In genomic region chr1:110312188-110313121, GRCh38 we compare ENCODE assay signal across 8 cellular contexts. TPM values are rescaled to one million over a fixed set of nuclear protein-coding genes. Genes with fewer than 3 reads are reported as not detected.
DNase-seq lines count a peak whose midpoint lies in the region; ATAC-seq and TF ChIP-seq lines count a peak whose summit lies in the region.

No MANE protein-coding gene starts in this region.

- ATAC-seq in HG03025 (IDR thresholded peaks at IDR 0.05; ENCODE audit: low FRiP score, unreplicated experiment): no peak

- intact Hi-C loops in sigmoid colon (cut with DNase I): loop anchor here (1.0 to 5.0 kb wide), 3 partner anchors 105 to 150 kb away; no protein-coding TSS in a partner anchor

- no peaks in the 10 kb centered on the region for H3K36me3 ChIP-seq in sigmoid colon

- no peaks in the 10 kb centered on the region for H3K27me3 ChIP-seq in sigmoid colon

- H3K27ac ChIP-seq in sigmoid colon: no peak overlapping the region

- in situ Hi-C loops in astrocyte of the cerebellum (cut with HindIII; ENCODE audit: low sequenced_read_pairs): no loop called here

- H3K9me3 ChIP-seq in sigmoid colon: no peaks in the 10 kb centered on the region

- no peak for TF ChIP-seq EP300 in sigmoid colon (IDR thresholded peaks at IDR 0.05)

- peaks cover 0 to 10% (median 7%) of the 10 kb centered on the region in 4 donors for H3K4me1 ChIP-seq in sigmoid colon

- 34 to 45% methylated on average over 14 of the region's 14 CpGs for WGBS in sigmoid colon, 2 donors

- DNase-seq in NK-92 treated with Interleukin-12 subunit alpha and Interleukin-12 subunit beta, amount 100 ng/mL, for 24 hours (lab: John Stamatoyannopoulos, UW): peak; percentile 29
- DNase-seq in NK-92 (lab: John Stamatoyannopoulos, UW; ENCODE audit: unreplicated experiment) (no peak), NCI-H1105 treated with DMSO at 0.1 percent for 48 hours (lab: John Stamatoyannopoulos, UW) (peak; percentile 49), T-helper 9 cell (peak; percentile 60), astrocyte of the cerebellum (ENCODE audit: low read depth) (peak; percentile 42), hippocampal formation (lab: John Stamatoyannopoulos, UW) (peak; percentile 72 to 79), sigmoid colon (peak; percentile 89)

- TF ChIP-seq CTCF in astrocyte of the cerebellum (IDR thresholded peaks at IDR 0.05; ENCODE audit: low read depth, low read length, missing control alignments) (peak; percentile 93), sigmoid colon (IDR thresholded peaks at IDR 0.05) (peak; percentile 89 to 91 (median 90))

- no peak for TF ChIP-seq POLR2A in sigmoid colon (IDR thresholded peaks at IDR 0.05)

- H3K4me3 ChIP-seq in astrocyte of the cerebellum (ENCODE audit: low read depth, low read length): no peak overlapping the region
- no peak overlapping the region for H3K4me3 ChIP-seq in sigmoid colon

RNA-seq across cellular contexts. Expression of gene RBM15, which starts 26.7 kb away (rescaled TPM):
- 10 to 100 TPM; 23.2 to 32.1 (median 25.5) TPM for total RNA-seq in sigmoid colon
- 1 to 10 TPM; 1.8 to 8.9 (median 2.5) TPM for polyA plus RNA-seq in sigmoid colon
